18 cellular contexts compared by ENCODE assay signal in the genomic region with DNA sequence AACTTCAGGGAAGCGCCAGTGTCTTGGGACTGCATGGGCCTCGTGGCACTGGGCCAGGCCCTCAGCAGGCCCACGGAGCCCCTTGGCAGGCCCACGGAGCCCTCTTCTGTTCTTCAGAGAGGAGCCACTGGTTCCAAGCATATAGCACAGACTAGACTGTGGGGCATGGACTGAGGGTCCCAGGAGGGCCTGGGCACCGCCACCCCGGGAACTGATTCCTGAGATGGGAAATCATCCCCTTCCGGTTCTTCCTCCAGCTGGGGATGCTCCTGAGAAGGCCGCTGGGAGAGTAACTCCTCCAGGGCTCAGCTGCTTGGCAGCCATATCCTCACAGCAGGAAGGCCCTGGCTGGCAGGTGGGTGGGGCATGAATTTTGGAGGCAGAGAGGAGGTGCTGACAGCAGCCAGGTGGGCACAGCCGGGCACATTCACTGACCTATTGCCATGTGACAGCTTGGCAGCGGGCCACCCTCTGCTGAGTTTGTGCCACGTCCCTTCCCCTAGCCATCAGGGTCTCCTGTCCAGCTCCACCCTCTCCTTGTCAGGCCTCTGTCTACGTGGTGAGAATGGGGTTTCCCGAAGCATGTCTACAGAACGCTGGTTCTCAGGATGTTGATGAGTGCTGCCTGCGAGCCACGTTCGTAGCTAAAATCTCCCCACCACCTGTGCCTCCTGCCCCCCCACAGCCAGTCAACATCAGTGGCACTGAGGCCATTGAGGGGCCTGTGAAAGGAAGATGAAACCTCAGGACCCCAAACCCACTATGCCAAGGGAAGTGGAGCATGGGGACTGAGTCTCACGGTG.
DNase-seq lines count a peak whose midpoint lies in the region; ATAC-seq, FAIRE-seq and TF ChIP-seq lines count a peak whose summit lies in the region.
"Had no signal": no experiment of that assay in that cellular context is flagged by ENCODE, and none has a peak within 500 bp of the region (broad histone marks: within the 10 kb centered on the region; RNA-seq: fewer than 3 reads in every experiment).

No MANE protein-coding gene starts in this region.

- peaks cover 28 to 34% of the 10 kb centered on the region in 2 donors for H3K27me3 Mint-ChIP-seq in stimulated activated naive B cell treated with anti-CD40 and anti-IgM and Interleukin-4, amounts not matched to agents 10 μg/mL and 1 μg/mL and 100 μg/mL, for 72 hours

- DNase-seq in Right ventricle myocardium superior (peak; percentile 38), heart right ventricle (no peak), GM12891 (ENCODE audit: insufficient read length, low spot score) (no peak), RPMI8226 (peak; percentile 47), iPS-NIHi7 (ENCODE audit: extremely low spot score) (no peak)
- no peak for DNase-seq in stimulated activated naive B cell treated with anti-CD40 and anti-IgM and Interleukin-4, amounts not matched to agents 10 μg/mL and 1 μg/mL and 100 μg/mL, for 72 hours
- DNase-seq: CD4-positive, alpha-beta T cell; DND-41; GDM1; NCI-H1436; NCI-H2081; NCI-H446; NCI-H774; SHP77 treated with DMSO at 0.1 percent for 48 hours had no signal

- no peaks in the 10 kb centered on the region for H3K36me3 ChIP-seq in heart right ventricle

- H3K27me3 ChIP-seq in heart right ventricle: peaks cover 0 to 33% (median 6%) of the 10 kb centered on the region in 7 donors

- WGBS in heart right ventricle, 2 donors: 69% methylated on average over 18 of the region's 18 CpGs

- intact Hi-C loops in Right ventricle myocardium superior (cut with DNase I) (no loop called here), heart right ventricle (cut with DNase I) (no loop called here)

- TF ChIP-seq CTCF in heart right ventricle (IDR thresholded peaks at IDR 0.05): no peak

- H3K4me1 Mint-ChIP-seq in stimulated activated naive B cell treated with anti-CD40 and anti-IgM and Interleukin-4, amounts not matched to agents 10 μg/mL and 1 μg/mL and 100 μg/mL, for 72 hours: peaks cover 12 to 16% of the 10 kb centered on the region in 2 donors

- TF ChIP-seq POLR2A in GM12891 (IDR thresholded peaks at IDR 0.05; ENCODE audit: low read depth, low read length): no peak

- H3K4me3 Mint-ChIP-seq in stimulated activated naive B cell treated with anti-CD40 and anti-IgM and Interleukin-4, amounts not matched to agents 10 μg/mL and 1 μg/mL and 100 μg/mL, for 72 hours: no peak overlapping the region
- H3K4me3 Mint-ChIP-seq: CD4-positive, alpha-beta T cell had no signal

- H3K27ac Mint-ChIP-seq in stimulated activated naive B cell treated with anti-CD40 and anti-IgM and Interleukin-4, amounts not matched to agents 10 μg/mL and 1 μg/mL and 100 μg/mL, for 72 hours: peak overlapping the region; percentile 81
- H3K27ac Mint-ChIP-seq: CD4-positive, alpha-beta T cell had no signal

- peaks cover 5 to 6% of the 10 kb centered on the region in 2 donors for H3K9me3 Mint-ChIP-seq in stimulated activated naive B cell treated with anti-CD40 and anti-IgM and Interleukin-4, amounts not matched to agents 10 μg/mL and 1 μg/mL and 100 μg/mL, for 72 hours
- H3K9me3 Mint-ChIP-seq: CD4-positive, alpha-beta T cell had no signal

- FAIRE-seq in GM12891 (lab: Jason Lieb, UNC): peak; percentile 77
- FAIRE-seq: H54 had no signal

- H3K9me3 ChIP-seq in heart right ventricle: peaks cover 0 to 20% (median 2%) of the 10 kb centered on the region in 11 donors

- ATAC-seq in Right ventricle myocardium superior (ENCODE audit: poor library complexity) (no peak), heart right ventricle (no peak), HG02571 (IDR thresholded peaks at IDR 0.05; ENCODE audit: unreplicated experiment) (no peak)
- ATAC-seq in stimulated activated naive B cell treated with anti-CD40 and anti-IgM and Interleukin-4, amounts not matched to agents 10 μg/mL and 1 μg/mL and 100 μg/mL, for 72 hours (replicated peaks): no peak
- ATAC-seq: Panc1 had no signal

- no peaks in the 10 kb centered on the region for H3K36me3 Mint-ChIP-seq in stimulated activated naive B cell treated with anti-CD40 and anti-IgM and Interleukin-4, amounts not matched to agents 10 μg/mL and 1 μg/mL and 100 μg/mL, for 72 hours
- H3K36me3 Mint-ChIP-seq: IgD-negative memory B cell had no signal

- H3K27ac ChIP-seq in heart right ventricle: no peak overlapping the region

- no peak overlapping the region for H3K4me3 ChIP-seq in heart right ventricle

- H3K4me1 ChIP-seq in heart right ventricle: no peaks in the 10 kb centered on the region

TF ChIP-seq in GM12891, 5 proteins besides CTCF, POLR2A, EP300 and RAD21:
- TF ChIP-seq POU2F2 (IDR thresholded peaks at IDR 0.05; ENCODE audit: low read depth, low read length) (no peak), POLR2AphosphoS5 (IDR thresholded peaks at IDR 0.05; ENCODE audit: low read depth, low read length) (no peak), PAX5 (IDR thresholded peaks at IDR 0.05; ENCODE audit: insufficient read depth, low read length, severe bottlenecking) (no peak), TAF1 (IDR thresholded peaks at IDR 0.05; ENCODE audit: low read depth, low read length) (no peak), SPI1 (IDR thresholded peaks at IDR 0.05; ENCODE audit: low read depth, low read length) (no peak)

Comparison
In these comparisons a context has a peak if more than half of its experiments do, and no peak if none do; other contexts are left out.
1. DNase-seq: peak in Right ventricle myocardium superior (single experiment) and RPMI8226 (single experiment); none in heart right ventricle (0 of 2), GM12891 (single experiment), stimulated activated naive B cell treated with anti-CD40 and anti-IgM and Interleukin-4, amounts not matched to agents 10 μg/mL and 1 μg/mL and 100 μg/mL, for 72 hours (single experiment) and iPS-NIHi7 (single experiment).